ENCODE assay signal across 13 cellular contexts in genomic region chr15:97504031-97504430, GRCh38.
DNase-seq lines count a peak whose midpoint lies in the region; FAIRE-seq lines count a peak whose summit lies in the region.
"Had no signal": no experiment of that assay in that cellular context is flagged by ENCODE, and none has a peak within 500 bp of the region (broad histone marks: within the 10 kb centered on the region; RNA-seq: fewer than 3 reads in every experiment).

No MANE protein-coding gene starts in this region.

- no peak for FAIRE-seq in urothelium cell line (lab: Jason Lieb, UNC)

- peak; percentile 8 for DNase-seq in DMS53 (lab: John Stamatoyannopoulos, UW)
- no peak for DNase-seq in DMS53 treated with DMSO at 0.1 percent for 48 hours (lab: John Stamatoyannopoulos, UW; ENCODE audit: unreplicated experiment)
- DNase-seq in SW480 (ENCODE audit: low spot score) = peak; percentile 79
- peak; percentile 81 for DNase-seq in fibroblast of the conjunctiva (ENCODE audit: low read depth)
- DNase-seq in urothelium cell line (ENCODE audit: low spot score) = peak; percentile 40
- DNase-seq in T-helper 1 cell = no peak
- DNase-seq in NCI-H748 treated with DMSO at 0.1 percent for 48 hours (lab: John Stamatoyannopoulos, UW) = no peak
- DNase-seq in activated CD4-positive, alpha-beta T cell treated with anti-CD3 and anti-CD28 coated beads for 4 hours = no peak
- DNase-seq: activated CD4-positive, alpha-beta T cell treated with anti-CD3 and anti-CD28 coated beads, Interleukin-2, amount 50 U/mL, for 4 hours; activated naive CD8-positive, alpha-beta T cell treated with anti-CD3 and anti-CD28 coated beads, Interleukin-2, amount 10 ng/mL, durations not matched to agents 7 days and 5 days; NCI-H2029; retina; SHP77 treated with DMSO at 0.1 percent for 48 hours had no signal

Comparison
In these comparisons a context has a peak if more than half of its experiments do, and no peak if none do; other contexts are left out.
1. DNase-seq: peak in DMS53 (single experiment), SW480 (single experiment), fibroblast of the conjunctiva (single experiment) and urothelium cell line (single experiment); none in DMS53 treated with DMSO at 0.1 percent for 48 hours (single experiment), T-helper 1 cell (0 of 5), NCI-H748 treated with DMSO at 0.1 percent for 48 hours (single experiment) and activated CD4-positive, alpha-beta T cell treated with anti-CD3 and anti-CD28 coated beads for 4 hours (0 of 2).